ENCODE assay signal across 18 cellular contexts in the genomic region with DNA sequence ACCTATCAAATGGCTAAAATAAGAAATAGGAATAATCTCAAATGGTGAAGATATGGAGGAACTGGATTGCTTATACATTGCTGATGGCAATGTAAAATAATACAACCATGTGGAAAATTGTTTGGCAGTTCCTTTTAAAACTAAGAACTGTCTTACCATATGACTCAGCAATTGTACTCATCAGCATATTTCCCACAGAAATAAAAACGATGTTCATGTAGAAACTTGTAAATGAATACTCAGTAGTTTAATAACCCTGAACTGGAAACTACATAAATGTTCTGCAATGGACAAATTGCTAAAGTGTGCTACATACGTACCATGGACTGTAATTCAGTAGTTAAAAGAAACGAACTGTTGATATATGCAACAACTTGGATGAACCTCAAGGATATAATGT.
DNase-seq lines count a peak whose midpoint lies in the region; ATAC-seq, FAIRE-seq and TF ChIP-seq lines count a peak whose summit lies in the region.
"Had no signal": no experiment of that assay in that cellular context is flagged by ENCODE, and none has a peak within 500 bp of the region (broad histone marks: within the 10 kb centered on the region; RNA-seq: fewer than 3 reads in every experiment).

No MANE protein-coding gene starts in this region.

- H3K9me3 ChIP-seq in A549, result no peaks in the 10 kb centered on the region
- H3K9me3 ChIP-seq: ascending aorta, esophagus muscularis mucosa had no signal

- WGBS in A549 (ENCODE audit: missing lambda C conversion rate), result 52% methylated on average over 3 of the region's 3 CpGs

- CTCF ChIA-PET in A549 (lab: Yijun Ruan, JAX), result no interaction called here

- POLR2A ChIA-PET in A549 (lab: Yijun Ruan, JAX), result no interaction called here

- no peak for TF ChIP-seq EP300 in A549 (IDR thresholded peaks at IDR 0.05)

- ATAC-seq in A549, result no peak
- ATAC-seq in GM19395 (IDR thresholded peaks at IDR 0.05; ENCODE audit: unreplicated experiment), result peak; percentile 49
- no peak for ATAC-seq in GM21737 (IDR thresholded peaks at IDR 0.05; ENCODE audit: unreplicated experiment)
- ATAC-seq in HG02798 (IDR thresholded peaks at IDR 0.05; ENCODE audit: poor library complexity, unreplicated experiment), result no peak
- ATAC-seq: left lobe of liver, T-helper 17 cell had no signal

- no peak for FAIRE-seq in A549 (lab: Jason Lieb, UNC)

- DNase-seq in A549 (ENCODE audit: low read depth in 1 of 2, low spot score in 1 of 2), result no peak
- DNase-seq in HPDE6-E6E7 (ENCODE audit: extremely low spot score), result peak; percentile 1
- DNase-seq in epithelial cell of esophagus (ENCODE audit: low read depth), result peak; percentile 90
- DNase-seq in LoVo (ENCODE audit: low spot score), result no peak
- DNase-seq in GOT3 (lab: John Stamatoyannopoulos, UW), result no peak
- DNase-seq: activated CD4-positive, CD25-positive, alpha-beta regulatory T cell; NCI-H1105 treated with DMSO at 0.1 percent for 48 hours; NK-92 treated with Interleukin-12 subunit alpha and Interleukin-12 subunit beta, amount 100 ng/mL, for 24 hours; Right ventricle myocardium superior; T-helper 17 cell had no signal

- no peak for TF ChIP-seq RAD21 in A549 (conservative IDR thresholded peaks at IDR 0.05 in 1 of 2, IDR thresholded peaks at IDR 0.05 in 1 of 2)

- TF ChIP-seq CTCF in A549 (IDR thresholded peaks at IDR 0.05), result no peak
- TF ChIP-seq CTCF in epithelial cell of esophagus (IDR thresholded peaks at IDR 0.05; ENCODE audit: insufficient read depth, low read depth, low read length, missing control alignments), result no peak

- no peak overlapping the region for H3K4me2 ChIP-seq in A549

- H3K4me3 ChIP-seq in A549, result no peak overlapping the region
- no peak overlapping the region for H3K4me3 ChIP-seq in epithelial cell of esophagus (ENCODE audit: low read length)
- H3K4me3 ChIP-seq: ascending aorta, esophagus muscularis mucosa, skin epidermis, tibial nerve had no signal

- TF ChIP-seq POLR2A in A549 (IDR thresholded peaks at IDR 0.05; ENCODE audit: low read length), result no peak

- H3K4me1 ChIP-seq in A549, result no peaks in the 10 kb centered on the region
- H3K4me1 ChIP-seq: ascending aorta, esophagus muscularis mucosa, tibial nerve had no signal

- no peak overlapping the region for H3K27ac ChIP-seq in A549
- H3K27ac ChIP-seq: ascending aorta, esophagus muscularis mucosa, skin epidermis, tibial nerve had no signal

TF ChIP-seq in A549, 52 proteins besides CTCF, POLR2A, EP300 and RAD21:
- TF ChIP-seq MAFK (IDR thresholded peaks at IDR 0.05; ENCODE audit: partially characterized antibody), result peak; percentile 84
- TF ChIP-seq MYC (IDR thresholded peaks at IDR 0.05; ENCODE audit: borderline replicate concordance, low read length), result no peak

Comparison
In these comparisons a context has a peak if more than half of its experiments do, and no peak if none do; other contexts are left out.
1. DNase-seq: peak in HPDE6-E6E7 (single experiment) and epithelial cell of esophagus (single experiment); none in A549 (0 of 2), LoVo (single experiment) and GOT3 (single experiment).